8 cellular contexts compared by ENCODE assay signal in the genomic region with DNA sequence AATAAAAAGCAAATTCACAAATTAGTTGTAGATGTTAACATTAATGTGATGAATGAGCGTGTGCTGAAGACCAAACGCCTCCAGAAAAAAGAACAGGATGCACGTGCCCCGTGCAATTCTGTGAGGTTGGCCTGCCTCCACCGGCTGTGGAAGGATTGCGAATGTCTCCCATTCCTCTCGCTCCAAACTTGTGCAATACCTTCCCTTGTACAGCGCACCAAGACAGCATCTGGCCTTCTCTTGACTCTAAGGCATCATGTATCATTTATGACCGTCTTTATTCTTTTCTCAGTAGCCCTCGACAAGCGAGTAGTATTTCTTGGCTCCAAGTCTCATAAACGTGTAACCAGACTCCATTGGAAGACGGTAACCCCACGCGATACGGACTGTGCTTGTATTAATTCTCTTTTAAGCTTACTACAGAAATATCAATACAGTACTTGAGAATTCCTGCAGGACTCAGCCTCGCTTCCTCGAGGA. TPM values are rescaled to one million over a fixed set of nuclear protein-coding genes. Genes with fewer than 3 reads are reported as not detected.
DNase-seq lines count a peak whose midpoint lies in the region; ATAC-seq and TF ChIP-seq lines count a peak whose summit lies in the region.

No MANE protein-coding gene starts in this region.

- no peaks in the 10 kb centered on the region for H3K9me3 ChIP-seq in CD8-positive, alpha-beta T cell (ENCODE audit: low read length)

- DNase-seq in CD8-positive, alpha-beta T cell: no peak
- peak; percentile 55 for DNase-seq in activated CD4-positive, alpha-beta memory T cell treated with anti-CD3 and anti-CD28 coated beads for 36 hours
- DNase-seq in fibroblast of pulmonary artery (ENCODE audit: low read depth): peak; percentile 90
- DNase-seq in omental fat pad (ENCODE audit: low spot score): no peak
- DNase-seq in superior temporal gyrus (ENCODE audit: extremely low spot score): no peak

- H3K9me3 Mint-ChIP-seq in CD8-positive, alpha-beta T cell: no peaks in the 10 kb centered on the region
- H3K9me3 Mint-ChIP-seq in activated CD4-positive, alpha-beta memory T cell treated with anti-CD3 and anti-CD28 coated beads for 36 hours: no peaks in the 10 kb centered on the region

- peak overlapping the region; percentile 93 for H3K27ac Mint-ChIP-seq in CD8-positive, alpha-beta T cell
- H3K27ac Mint-ChIP-seq in activated CD4-positive, alpha-beta memory T cell treated with anti-CD3 and anti-CD28 coated beads for 36 hours: peak overlapping the region; percentile 98

- peak overlapping the region; percentile 93 for H3K4me3 Mint-ChIP-seq in CD8-positive, alpha-beta T cell
- H3K4me3 Mint-ChIP-seq in activated CD4-positive, alpha-beta memory T cell treated with anti-CD3 and anti-CD28 coated beads for 36 hours: peak overlapping the region; percentile 97

- POLR2A ChIA-PET in CD8-positive, alpha-beta T cell (lab: Charles Lee): interaction anchor here (0.7 to 3.1 kb wide), 8 partner anchors 43 to 222 kb away, joined by 3 to 17 read pairs (median 3); a partner anchor contains a TSS
- POLR2A ChIA-PET in activated CD4-positive, alpha-beta memory T cell treated with anti-CD3 and anti-CD28 coated beads for 36 hours (lab: Charles Lee): interaction anchor here (1.0 to 1.3 kb wide), 3 partner anchors 55 to 129 kb away, joined by 4 to 7 read pairs (median 4); a partner anchor contains a TSS

- H3K27me3 ChIP-seq in CD8-positive, alpha-beta T cell (ENCODE audit: insufficient read depth, low read length): no peaks in the 10 kb centered on the region

- peak overlapping the region; percentile 43 for H3K27ac ChIP-seq in CD8-positive, alpha-beta T cell (ENCODE audit: low read depth, low read length)

- no peaks in the 10 kb centered on the region for H3K27me3 Mint-ChIP-seq in CD8-positive, alpha-beta T cell (ENCODE audit: low read depth)
- H3K27me3 Mint-ChIP-seq in activated CD4-positive, alpha-beta memory T cell treated with anti-CD3 and anti-CD28 coated beads for 36 hours: no peaks in the 10 kb centered on the region

- CTCF ChIA-PET in CD8-positive, alpha-beta T cell (lab: Charles Lee): interaction anchor here (0.7 to 3.8 kb wide), 27 partner anchors 9 to 475 kb away, joined by 3 to 34 read pairs (median 4); a partner anchor contains a TSS
- CTCF ChIA-PET in activated CD4-positive, alpha-beta memory T cell treated with anti-CD3 and anti-CD28 coated beads for 36 hours (lab: Charles Lee): interaction anchor here (0.6 to 2.1 kb wide), 28 partner anchors 12 to 614 kb away, joined by 3 to 29 read pairs (median 4); a partner anchor contains a TSS

- peaks cover 8% of the 10 kb centered on the region for H3K36me3 ChIP-seq in CD8-positive, alpha-beta T cell (ENCODE audit: insufficient read depth, low read length)

- ATAC-seq in CD8-positive, alpha-beta T cell: no peak
- ATAC-seq in HG03432 (IDR thresholded peaks at IDR 0.05; ENCODE audit: unreplicated experiment): peak; percentile 0
- peak; percentile 50 for ATAC-seq in omental fat pad (ENCODE audit: low FRiP score)
- no peak for ATAC-seq in GM21737 (IDR thresholded peaks at IDR 0.05; ENCODE audit: unreplicated experiment)
- no peak for ATAC-seq in HG03354 (IDR thresholded peaks at IDR 0.05; ENCODE audit: poor library complexity, severe bottlenecking, unreplicated experiment)

- peaks cover 23% of the 10 kb centered on the region for H3K4me1 ChIP-seq in CD8-positive, alpha-beta T cell (ENCODE audit: insufficient read depth, low read length)

- no peak for TF ChIP-seq CTCF in CD8-positive, alpha-beta T cell (IDR thresholded peaks at IDR 0.05)
- TF ChIP-seq CTCF in fibroblast of pulmonary artery (IDR thresholded peaks at IDR 0.05; ENCODE audit: low read length, missing control alignments) (no peak), omental fat pad (IDR thresholded peaks at IDR 0.05) (no peak)

- H3K36me3 Mint-ChIP-seq in CD8-positive, alpha-beta T cell: peaks cover 20% of the 10 kb centered on the region
- peaks cover 5% of the 10 kb centered on the region for H3K36me3 Mint-ChIP-seq in activated CD4-positive, alpha-beta memory T cell treated with anti-CD3 and anti-CD28 coated beads for 36 hours

- peak overlapping the region; percentile 32 for H3K4me3 ChIP-seq in CD8-positive, alpha-beta T cell (ENCODE audit: low read depth, low read length)
- peak overlapping the region; percentile 50 for H3K4me3 ChIP-seq in fibroblast of pulmonary artery (replicated peaks; ENCODE audit: low read depth, low read length)

- peaks cover 31% of the 10 kb centered on the region for H3K4me1 Mint-ChIP-seq in CD8-positive, alpha-beta T cell (ENCODE audit: low read depth)
- peaks cover 29% of the 10 kb centered on the region for H3K4me1 Mint-ChIP-seq in activated CD4-positive, alpha-beta memory T cell treated with anti-CD3 and anti-CD28 coated beads for 36 hours (ENCODE audit: low read depth)

- intact Hi-C loops in CD8-positive, alpha-beta T cell (cut with DNase I, micrococcal nuclease): loop anchor here (2.0 to 10.0 kb wide), 8 partner anchors 275 to 1161 kb away; a partner anchor contains a TSS
- intact Hi-C loops in activated CD4-positive, alpha-beta memory T cell treated with anti-CD3 and anti-CD28 coated beads for 36 hours (cut with micrococcal nuclease): loop anchor here (10.0 kb wide), 1 partner anchor 281 kb away; no protein-coding TSS in a partner anchor

RNA-seq across cellular contexts. Expression of a gene that starts 1.5 kb away (rescaled TPM):
- total RNA-seq in CD8-positive, alpha-beta T cell: 10 to 100 TPM; 18.0 to 19.6 TPM
- 10 to 100 TPM; 31.0 to 34.7 TPM for total RNA-seq in activated CD4-positive, alpha-beta memory T cell treated with anti-CD3 and anti-CD28 coated beads for 36 hours
- 10 to 100 TPM; 29.6 to 53.0 (median 36.5) TPM for total RNA-seq in omental fat pad

RNA-seq across cellular contexts. Expression of a gene that starts 14.7 kb away (rescaled TPM):
- 1 to 10 TPM; 2.9 to 5.7 TPM for total RNA-seq in CD8-positive, alpha-beta T cell
- 1 to 10 TPM; 9.4 to 9.8 TPM for total RNA-seq in activated CD4-positive, alpha-beta memory T cell treated with anti-CD3 and anti-CD28 coated beads for 36 hours
- total RNA-seq in omental fat pad: 10 to 100 TPM in 1 of 4 donors, 1 to 10 TPM in 3; 1.6 to 15.5 (median 4.9) TPM

RNA-seq across cellular contexts. Expression of a gene that starts 47.2 kb away (rescaled TPM):
- total RNA-seq in CD8-positive, alpha-beta T cell: 10 to 100 TPM; 11.0 to 11.6 TPM
- 10 to 100 TPM; 74.6 to 75.8 TPM for total RNA-seq in activated CD4-positive, alpha-beta memory T cell treated with anti-CD3 and anti-CD28 coated beads for 36 hours
- 1 to 10 TPM in 3 of 4 donors, under 1 TPM in 1; 0.74 to 5.2 (median 1.1) TPM for total RNA-seq in omental fat pad

RNA-seq across cellular contexts. Expression of a gene that starts 54.3 kb away (rescaled TPM):
- total RNA-seq in CD8-positive, alpha-beta T cell: over 10,000 TPM; 22,073 to 26,359 TPM
- over 10,000 TPM; 10,694 to 13,592 TPM for total RNA-seq in activated CD4-positive, alpha-beta memory T cell treated with anti-CD3 and anti-CD28 coated beads for 36 hours
- total RNA-seq in omental fat pad: 1,000 to 10,000 TPM in 3 of 4 donors, 100 to 1,000 TPM in 1; 841 to 3,200 (median 2,180) TPM

RNA-seq across cellular contexts. Expression of a gene that starts 54.5 kb away (rescaled TPM):
- 1 to 10 TPM; 7.4 to 9.1 TPM for total RNA-seq in CD8-positive, alpha-beta T cell
- total RNA-seq in activated CD4-positive, alpha-beta memory T cell treated with anti-CD3 and anti-CD28 coated beads for 36 hours: 10 to 100 TPM; 15.0 to 15.7 TPM
- total RNA-seq in omental fat pad: 100 to 1,000 TPM in 1 of 4 donors, 10 to 100 TPM in 3; 35.8 to 108 (median 52.5) TPM

Comparison
In these comparisons a context has a peak if more than half of its experiments do, and no peak if none do; other contexts are left out.
1. ATAC-seq: peak in HG03432 (single experiment) and omental fat pad (single experiment); none in CD8-positive, alpha-beta T cell (single experiment), GM21737 (single experiment) and HG03354 (single experiment).
2. DNase-seq: peak in activated CD4-positive, alpha-beta memory T cell treated with anti-CD3 and anti-CD28 coated beads for 36 hours (single experiment) and fibroblast of pulmonary artery (single experiment); none in CD8-positive, alpha-beta T cell (0 of 7), omental fat pad (single experiment) and superior temporal gyrus (single experiment).
3. RNA of a gene that starts 47.2 kb away (total RNA-seq): 74.6 to 75.8 TPM in activated CD4-positive, alpha-beta memory T cell treated with anti-CD3 and anti-CD28 coated beads for 36 hours; 11.0 to 11.6 TPM in CD8-positive, alpha-beta T cell and 0.74 to 5.2 TPM in omental fat pad; every median in the first group is over 4 times any median in the second.